1 cellular context compared by ENCODE assay signal in genomic region chr9:113150670-113151591, GRCh38.
TF ChIP-seq lines count a peak whose summit lies in the region.

Gene SLC31A2 (plus strand): TSS chr9:113151007. CDS start chr9:113151075, 68 bp downstream.

TF ChIP-seq in K562, 482 proteins besides CTCF, POLR2A, EP300 and RAD21 (continued from another document and continues in another):
- no peak for TF ChIP-seq ZNF407 (IDR thresholded peaks at IDR 0.05; ENCODE audit: low read depth)
- TF ChIP-seq E2F3 (CRISPR knock-in tag; IDR thresholded peaks at IDR 0.05): 0 out of 2 replicates have a peak, but pooled peaks have one; percentile 41
- no peak for TF ChIP-seq MEF2A (IDR thresholded peaks at IDR 0.05; ENCODE audit: control insufficient read depth, low read depth, low read length)
- no peak for TF ChIP-seq MECOM (CRISPR knock-in tag; IDR thresholded peaks at IDR 0.05)
- TF ChIP-seq PRPF4 (IDR thresholded peaks at IDR 0.05; ENCODE audit: insufficient read depth, low read depth, low read length, poor library complexity, severe bottlenecking): no peak
- no peak for TF ChIP-seq SMARCA5 (IDR thresholded peaks at IDR 0.05)
- TF ChIP-seq XRCC3 (IDR thresholded peaks at IDR 0.05): no peak
- 0 out of 2 replicates have a peak, but pooled peaks have one; percentile 33 for TF ChIP-seq ZNF707 (CRISPR knock-in tag; conservative IDR thresholded peaks at IDR 0.05)
- TF ChIP-seq RBFOX2 (IDR thresholded peaks at IDR 0.05; ENCODE audit: low read depth, low read length): peak; percentile 84
- TF ChIP-seq ZNF41 (CRISPR knock-in tag; conservative IDR thresholded peaks at IDR 0.05): no peak
- no peak for TF ChIP-seq ELK3 (CRISPR knock-in tag; IDR thresholded peaks at IDR 0.05)
- peak; percentile 85 for TF ChIP-seq CREB3L1 (IDR thresholded peaks at IDR 0.05; ENCODE audit: borderline replicate concordance, low read depth)
- peak; percentile 62 for TF ChIP-seq CCNT2 (IDR thresholded peaks at IDR 0.05; ENCODE audit: borderline replicate concordance, extremely low read depth, insufficient read length, low read depth, low read length)
- TF ChIP-seq ZNF146 (CRISPR knock-in tag; IDR thresholded peaks at IDR 0.05; ENCODE audit: unreplicated experiment): no peak
- TF ChIP-seq ZC3H4 (CRISPR knock-in tag; IDR thresholded peaks at IDR 0.05; ENCODE audit: borderline replicate concordance): no peak
- TF ChIP-seq HMGN3 (IDR thresholded peaks at IDR 0.05; ENCODE audit: borderline replicate concordance, extremely low read depth, insufficient read length, low read depth, low read length): peak; percentile 82
- no peak; the same call in 1 of the 2 replicates for TF ChIP-seq NR2C2 (CRISPR knock-in tag; IDR thresholded peaks at IDR 0.05)
- peak; percentile 66 for TF ChIP-seq NR2C2 (tag; IDR thresholded peaks at IDR 0.05)
- TF ChIP-seq E2F8 (IDR thresholded peaks at IDR 0.05; ENCODE audit: low read depth, partially characterized antibody): no peak
- TF ChIP-seq SRSF3 (IDR thresholded peaks at IDR 0.05; ENCODE audit: insufficient read depth, low read length): no peak
- no peak for TF ChIP-seq MIER1 (IDR thresholded peaks at IDR 0.05; ENCODE audit: low read depth)
- no peak for TF ChIP-seq NELFE (IDR thresholded peaks at IDR 0.05; ENCODE audit: insufficient read depth, insufficient read length)
- no peak for TF ChIP-seq HINFP (tag; conservative IDR thresholded peaks at IDR 0.05; ENCODE audit: low read depth)
- no peak for TF ChIP-seq SAFB (IDR thresholded peaks at IDR 0.05; ENCODE audit: borderline replicate concordance, low read depth, low read length)
- no peak for TF ChIP-seq MED1 (CRISPR knock-in tag; IDR thresholded peaks at IDR 0.05; ENCODE audit: borderline replicate concordance)
- TF ChIP-seq JUND (IDR thresholded peaks at IDR 0.05; ENCODE audit: borderline replicate concordance, low read depth, low read length): peak; percentile 15; the same call in 1 of the 2 replicates
- no peak for TF ChIP-seq JUND (tag; IDR thresholded peaks at IDR 0.05; ENCODE audit: borderline replicate concordance, low read depth, low read length)
- peak; percentile 60 for TF ChIP-seq TFAP4 (CRISPR knock-in tag; IDR thresholded peaks at IDR 0.05; ENCODE audit: borderline replicate concordance)
- no peak; the same call in 1 of the 2 replicates for TF ChIP-seq KLF6 (CRISPR knock-in tag; IDR thresholded peaks at IDR 0.05; ENCODE audit: borderline replicate concordance)
- TF ChIP-seq ZNF124 (CRISPR knock-in tag; IDR thresholded peaks at IDR 0.05): peak; percentile 81; the same call in 1 of the 2 replicates
- peak; percentile 22; the same call in 1 of the 2 replicates for TF ChIP-seq FOSL1 (tag; conservative IDR thresholded peaks at IDR 0.05)
- 0 out of 2 replicates have a peak, but pooled peaks have one; percentile 29 for TF ChIP-seq ZNF431 (CRISPR knock-in tag; IDR thresholded peaks at IDR 0.05)
- TF ChIP-seq ARHGAP35 (IDR thresholded peaks at IDR 0.05; ENCODE audit: partially characterized antibody): no peak
- 0 out of 2 replicates have a peak, but pooled peaks have one; percentile 17 for TF ChIP-seq ZNF311 (CRISPR knock-in tag; IDR thresholded peaks at IDR 0.05)
- TF ChIP-seq ZBTB33 (CRISPR knock-in tag; IDR thresholded peaks at IDR 0.05): peak; percentile 74; the same call in 1 of the 2 replicates
- TF ChIP-seq FOXJ3 (CRISPR knock-in tag; IDR thresholded peaks at IDR 0.05): no peak
- TF ChIP-seq ZNF133 (CRISPR knock-in tag; IDR thresholded peaks at IDR 0.05): no peak
- TF ChIP-seq STAT6 (CRISPR knock-in tag; IDR thresholded peaks at IDR 0.05): no peak
- peak; percentile 53; the same call in 1 of the 2 replicates for TF ChIP-seq KLF13 (tag; IDR thresholded peaks at IDR 0.05; ENCODE audit: borderline replicate concordance, low read depth)
- no peak for TF ChIP-seq SNAPC5 (CRISPR knock-in tag; IDR thresholded peaks at IDR 0.05)
